In the genomic region with DNA sequence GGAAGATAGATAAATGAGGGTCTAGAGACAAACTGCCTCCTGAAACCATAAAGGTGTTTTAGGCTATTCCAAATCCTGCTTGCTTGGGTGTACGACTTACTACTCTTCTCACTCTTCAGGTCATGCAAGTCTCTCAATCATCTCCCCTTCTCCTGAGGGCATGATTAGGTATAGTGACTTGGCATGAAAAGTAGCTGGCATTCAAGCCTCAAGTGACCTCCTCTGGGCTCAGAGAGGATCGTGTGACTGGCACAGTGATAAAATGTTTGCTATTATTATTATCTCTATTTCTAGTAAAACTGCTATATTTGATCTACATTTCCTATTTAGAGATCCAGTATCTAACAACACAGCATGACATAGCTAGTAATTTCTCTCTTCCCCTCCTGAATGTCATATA, we compare ENCODE assay signal across 29 cellular contexts.
DNase-seq lines count a peak whose midpoint lies in the region; ATAC-seq and TF ChIP-seq lines count a peak whose summit lies in the region.
"Had no signal": no experiment of that assay in that cellular context is flagged by ENCODE, and none has a peak within 500 bp of the region (broad histone marks: within the 10 kb centered on the region; RNA-seq: fewer than 3 reads in every experiment).

No MANE protein-coding gene starts in this region.

- no peak overlapping the region for H3K27ac ChIP-seq in right cardiac atrium (ENCODE audit: low read length)
- H3K27ac ChIP-seq: 22Rv1; A549; BLaER1; BLaER1 treated with 17β-estradiol and CSF1 and Interleukin-3, amounts not matched to agents 10 nM and 100 nM; C4-2B had no signal

- peaks cover 2% of the 10 kb centered on the region for H3K4me1 ChIP-seq in right cardiac atrium (ENCODE audit: control insufficient read depth, insufficient read depth, low read length)
- H3K4me1 ChIP-seq: A549; BE2C; BLaER1; BLaER1 treated with 17β-estradiol and CSF1 and Interleukin-3, amounts not matched to agents 10 nM and 100 nM; Caco-2 had no signal

- intact Hi-C loops in left ventricle myocardium superior (cut with micrococcal nuclease) (no loop called here), right cardiac atrium (cut with DNase I) (no loop called here)

- DNase-seq in left ventricle myocardium superior, result no peak
- DNase-seq in right cardiac atrium, result no peak
- DNase-seq in epithelial cell of esophagus (ENCODE audit: low read depth), result peak; percentile 9
- no peak for DNase-seq in AG20443 (ENCODE audit: low spot score)
- DNase-seq: 8988T; ACHN; AML-193; BE2C; C1 segment of cervical spinal cord; Caco-2; Calu3; CD4-positive, alpha-beta memory T cell; CD4-positive, alpha-beta T cell; CD4-positive, CD25-positive, alpha-beta regulatory T cell; CD8-positive, alpha-beta memory T cell; CD8-positive, alpha-beta T cell; COR-L47; DMS 273 treated with DMSO at 0.1 percent for 48 hours; DMS153; DMS53; DMS79; DMS79 treated with DMSO at 0.1 percent for 48 hours; DND-41; EL had no signal

- WGBS in right cardiac atrium, result 52% methylated on average over 2 of the region's 2 CpGs

- no peak for TF ChIP-seq CTCF in epithelial cell of esophagus (IDR thresholded peaks at IDR 0.05; ENCODE audit: insufficient read depth, low read depth, low read length, missing control alignments)

- H3K9me3 ChIP-seq in right cardiac atrium (ENCODE audit: control insufficient read depth, low read length), result no peaks in the 10 kb centered on the region
- H3K9me3 ChIP-seq: A549, BE2C, Caco-2 had no signal

- ATAC-seq in left ventricle myocardium superior (peak; percentile 61), right cardiac atrium (no peak)
- ATAC-seq: A549; CD8-positive, alpha-beta T cell had no signal

- no peaks in the 10 kb centered on the region for H3K27me3 ChIP-seq in right cardiac atrium (ENCODE audit: control insufficient read depth, insufficient read depth)
- H3K27me3 ChIP-seq: BE2C; BLaER1; BLaER1 treated with 17β-estradiol and CSF1 and Interleukin-3, amounts not matched to agents 10 nM and 100 nM had no signal

- H3K4me3 ChIP-seq in right cardiac atrium (ENCODE audit: low read length) (no peak overlapping the region), epithelial cell of esophagus (ENCODE audit: low read length) (no peak overlapping the region)
- H3K4me3 ChIP-seq: A549; BLaER1; BLaER1 treated with 17β-estradiol and CSF1 and Interleukin-3, amounts not matched to agents 10 nM and 100 nM had no signal
